In genomic region chr7:129948877-129949291, GRCh38 we compare ENCODE assay signal across 8 cellular contexts. TPM values are rescaled to one million over a fixed set of nuclear protein-coding genes. Genes with fewer than 3 reads are reported as not detected.
A peak's percentile ranks its signal among the peaks of the same experiment; 100 is the strongest.
DNase-seq lines count a peak whose midpoint lies in the region; ATAC-seq and TF ChIP-seq lines count a peak whose summit lies in the region.

No MANE protein-coding gene starts in this region.

- peaks cover 0 to 2% of the 10 kb centered on the region in 2 donors for H3K27me3 Mint-ChIP-seq in natural killer cell (ENCODE audit: low read depth in 2 of 2)

- H3K36me3 Mint-ChIP-seq in natural killer cell, result peaks cover 7% of the 10 kb centered on the region

- H3K36me3 ChIP-seq in HUES48 (ENCODE audit: control insufficient read depth, insufficient read depth, low read length), result 0 out of 2 replicates have a peak, but pooled peaks cover 3% of the 10 kb centered on the region

- TF ChIP-seq CTCF in fibroblast of pulmonary artery (IDR thresholded peaks at IDR 0.05; ENCODE audit: low read length, missing control alignments), result no peak
- no peak for TF ChIP-seq CTCF in natural killer cell (IDR thresholded peaks at IDR 0.05)

- H3K4me1 Mint-ChIP-seq in natural killer cell, result peaks cover 16 to 33% of the 10 kb centered on the region in 2 donors

- DNase-seq in COLO829 (ENCODE audit: low spot score), result peak; percentile 98
- peak; percentile 52 to 60 for DNase-seq in activated T-helper 1 cell treated with anti-CD3 and anti-CD28 coated beads, Interleukin-2, amount 50 U/mL, for 16 hours (ENCODE audit: low read depth in 1 of 2, low spot score in 1 of 2)
- peak; percentile 93 for DNase-seq in fibroblast of pulmonary artery (ENCODE audit: low read depth)
- peak; percentile 75 for DNase-seq in natural killer cell
- peak; percentile 66 to 86 (median 78) for DNase-seq in stimulated activated naive CD4-positive, alpha-beta T cell (lab: John Stamatoyannopoulos, UW)

- no peaks in the 10 kb centered on the region for H3K27me3 ChIP-seq in HUES48 (ENCODE audit: control insufficient read depth, insufficient read depth, low read length)

- no peak overlapping the region for H3K27ac Mint-ChIP-seq in natural killer cell

- H3K4me3 Mint-ChIP-seq in natural killer cell, result no peak overlapping the region

- H3K9me3 Mint-ChIP-seq in natural killer cell, result no peaks in the 10 kb centered on the region

- intact Hi-C loops in natural killer cell (cut with micrococcal nuclease), result no loop called here

- peak overlapping the region; percentile 100 for H3K27ac ChIP-seq in HUES48 (ENCODE audit: low read depth, low read length)

- H3K9me3 ChIP-seq in HUES48 (ENCODE audit: control insufficient read depth, insufficient read depth, low read length), result no peaks in the 10 kb centered on the region

- peaks cover 29% of the 10 kb centered on the region for H3K4me1 ChIP-seq in HUES48 (ENCODE audit: control insufficient read depth, insufficient read depth, low read length)

- peak; percentile 45 for ATAC-seq in GM21360 (IDR thresholded peaks at IDR 0.05; ENCODE audit: unreplicated experiment)
- peak; percentile 57 to 72 (median 68) for ATAC-seq in natural killer cell

- peak overlapping the region; percentile 86 for H3K9ac ChIP-seq in HUES48 (ENCODE audit: low read depth, low read length)

- H3K4me3 ChIP-seq in HUES48 (ENCODE audit: low read depth, low read length) (peak overlapping the region; percentile 89), fibroblast of pulmonary artery (replicated peaks; ENCODE audit: low read depth, low read length) (peak overlapping the region; percentile 91)

TF ChIP-seq in PFSK-1, 5 proteins besides CTCF, POLR2A, EP300 and RAD21:
- TF ChIP-seq FOXP2 (optimal IDR thresholded peaks at IDR 0.05; ENCODE audit: borderline replicate concordance, extremely low read depth, extremely low read length, insufficient read depth) (no peak), SIN3A (IDR thresholded peaks at IDR 0.05; ENCODE audit: borderline replicate concordance, insufficient read depth, low read length) (peak; percentile 98), POLR2AphosphoS5 (IDR thresholded peaks at IDR 0.05; ENCODE audit: low read depth, low read length) (peak; percentile 30; the same call in 1 of the 2 replicates), REST (IDR thresholded peaks at IDR 0.05; ENCODE audit: insufficient read depth in 1 of 2, low read depth in 2 of 2, low read length in 2 of 2) (peak in 1 of 2 experiments; percentile 55; a peak in 1 of 4 replicates)

RNA-seq across cellular contexts. Expression of gene UBE2H, which starts 3.9 kb away (rescaled TPM):
- polyA plus RNA-seq in PFSK-1 (2012; ENCODE audit: insufficient read length, low read depth), result 33.2 TPM
- total RNA-seq in natural killer cell, result 10 to 100 TPM; 80.9 to 86.9 (median 83.1) TPM

Comparison
In these comparisons a context has a peak if more than half of its experiments do, and no peak if none do; other contexts are left out.
1. Peak in every context shown above with its lines: DNase-seq, ATAC-seq, H3K4me3 ChIP-seq and H3K27ac ChIP-seq.